1 cellular context compared by ENCODE assay signal in the genomic region with DNA sequence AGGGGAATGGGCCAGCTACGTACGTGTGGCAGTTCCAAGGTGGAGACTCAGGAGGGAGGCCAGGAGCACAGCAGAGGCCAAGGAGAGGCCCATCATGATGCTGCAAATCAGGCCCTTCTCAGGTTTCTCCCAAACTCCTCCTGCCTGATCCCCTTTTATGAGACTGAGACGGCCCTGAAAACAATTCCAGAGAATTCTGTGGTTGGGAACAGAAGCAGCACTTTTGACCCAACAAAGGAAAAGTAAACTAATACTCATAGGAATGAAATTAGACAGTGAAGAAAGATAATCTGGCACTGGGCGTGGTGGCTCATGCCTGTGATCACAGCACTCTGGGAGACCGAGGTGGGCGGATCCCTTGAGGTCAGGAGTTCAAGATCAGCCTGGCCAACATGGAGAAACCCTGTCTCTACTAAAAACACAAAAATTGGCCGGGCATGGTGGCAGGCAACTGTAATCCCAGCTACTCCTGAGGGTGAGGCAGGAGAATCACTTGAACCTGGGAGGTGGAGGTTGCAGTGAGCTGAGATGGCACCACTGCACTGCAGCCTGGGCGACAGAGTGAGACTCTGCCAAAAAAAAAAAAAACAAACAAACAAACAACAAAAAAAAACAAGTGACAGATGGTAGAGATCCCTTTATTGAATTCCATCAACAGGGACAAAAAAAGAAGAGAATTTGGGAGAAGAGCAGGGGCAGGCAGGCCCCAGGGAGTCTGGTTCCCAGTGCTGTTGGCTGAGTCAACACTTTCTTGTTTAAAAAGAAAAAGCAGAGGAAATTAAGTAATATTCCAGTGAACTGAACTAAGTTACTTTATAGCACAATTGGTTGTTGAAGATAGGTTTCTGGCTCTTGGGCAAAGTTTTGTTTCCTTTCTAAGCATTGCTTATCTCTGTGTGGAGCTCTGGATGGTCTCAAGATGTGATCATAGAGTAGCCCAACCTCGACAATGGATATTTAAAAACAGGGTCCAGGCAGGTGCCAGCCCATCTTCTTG.
TF ChIP-seq lines count a peak whose summit lies in the region.

CCL26 (minus strand) TSS at position 131 of the 997 bp plus-strand sequence; CDS start at position 96, 35 bp downstream.

TF ChIP-seq in liver, 16 proteins besides CTCF, POLR2A, EP300 and RAD21:
- TF ChIP-seq JUND (IDR thresholded peaks at IDR 0.05) (no peak), NR2F2 (IDR thresholded peaks at IDR 0.05) (peak; percentile 22)
